8 cellular contexts compared by ENCODE assay signal in the genomic region with DNA sequence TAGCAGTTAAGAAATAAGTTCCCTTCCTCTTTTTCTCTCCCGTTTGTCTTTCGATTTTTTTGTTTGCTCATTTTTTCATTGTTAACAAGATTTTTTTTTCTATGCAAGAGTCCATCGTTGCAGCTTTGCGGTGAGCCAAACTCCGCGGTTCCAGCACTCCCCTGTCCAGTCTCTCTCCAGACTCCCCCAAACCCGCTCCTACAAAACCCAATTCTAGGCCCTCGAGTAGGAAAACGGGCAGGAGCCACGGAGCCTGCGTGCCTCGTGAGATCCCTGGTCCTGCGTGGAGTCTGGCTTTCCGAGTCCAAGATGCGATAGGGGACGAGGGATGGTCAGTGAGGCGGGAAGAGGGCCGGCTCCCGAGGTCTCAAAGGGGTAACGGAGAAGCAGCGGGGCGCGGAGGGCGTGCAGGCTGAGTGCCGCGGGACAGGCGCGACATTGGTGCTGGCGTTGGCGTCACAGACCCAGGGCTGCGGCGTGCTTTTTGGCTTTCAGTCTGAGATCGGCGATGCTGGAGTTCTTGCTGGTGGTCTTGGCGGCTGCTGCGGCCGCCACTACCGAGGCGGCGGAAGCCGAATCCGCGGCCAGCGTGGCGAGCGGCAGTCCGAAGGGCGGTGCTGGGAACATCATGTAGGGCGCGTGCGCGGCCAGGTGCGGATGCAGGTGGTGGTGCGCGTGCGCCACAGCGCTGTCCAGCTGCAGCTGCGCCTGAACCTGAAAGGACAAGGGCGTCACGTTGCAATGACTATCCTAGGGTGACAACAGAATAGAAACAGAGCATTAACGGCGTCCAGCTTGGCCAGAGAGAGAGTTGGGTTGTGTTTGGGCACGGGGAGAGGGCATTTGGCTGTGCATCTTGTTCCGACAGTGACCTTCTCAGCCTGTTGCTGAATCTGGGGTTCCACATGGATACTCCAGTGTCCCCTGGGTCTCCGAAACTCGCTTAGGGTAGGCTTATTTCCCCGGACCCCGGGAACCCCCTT. TPM values are rescaled to one million over a fixed set of nuclear protein-coding genes. Genes with fewer than 3 reads are reported as not detected.
A peak's percentile ranks its signal among the peaks of the same experiment; 100 is the strongest.
DNase-seq lines count a peak whose midpoint lies in the region; ATAC-seq and TF ChIP-seq lines count a peak whose summit lies in the region.

No MANE protein-coding gene starts in this region.

- DNase-seq in NCI-H1105 (lab: John Stamatoyannopoulos, UW): peak; percentile 91
- peak; percentile 37 to 74 (median 62) for DNase-seq in stimulated activated naive CD4-positive, alpha-beta T cell (lab: John Stamatoyannopoulos, UW)
- DNase-seq in amygdala (lab: John Stamatoyannopoulos, UW): no peak

- no peaks in the 10 kb centered on the region for H3K36me3 Mint-ChIP-seq in dendritic cell treated with granulocyte-macrophage colony-stimulating factor and Interleukin-4, amounts not matched to agents 40 ng/mL and 50 ng/mL, for 4 days (ENCODE audit: low read depth)

- WGBS in mesodermal cell (ENCODE audit: insufficient coverage in 2 of 2), 2 experiments: 0 to 1% methylated on average over 45 to 49 of the region's 68 CpGs

- no peaks in the 10 kb centered on the region for H3K36me3 ChIP-seq in mesodermal cell (ENCODE audit: control insufficient read depth, insufficient read depth, low read length)

- H3K9me3 ChIP-seq in mesodermal cell (ENCODE audit: control insufficient read depth, low read length): no peaks in the 10 kb centered on the region

- peak overlapping the region; percentile 41 for H3K4me3 ChIP-seq in mesodermal cell (ENCODE audit: extremely low read depth, insufficient read depth, low read length, poor library complexity, severe bottlenecking)

- TF ChIP-seq POLR2A in GM10847 (IDR thresholded peaks at IDR 0.05; ENCODE audit: extremely low read depth, insufficient read length): peak; percentile 31

- peak overlapping the region; percentile 77 for H3K4me3 Mint-ChIP-seq in dendritic cell treated with granulocyte-macrophage colony-stimulating factor and Interleukin-4, amounts not matched to agents 40 ng/mL and 50 ng/mL, for 4 days

- peaks cover 51% of the 10 kb centered on the region for H3K4me1 Mint-ChIP-seq in dendritic cell treated with granulocyte-macrophage colony-stimulating factor and Interleukin-4, amounts not matched to agents 40 ng/mL and 50 ng/mL, for 4 days (ENCODE audit: low read depth)

- H3K27ac Mint-ChIP-seq in dendritic cell treated with granulocyte-macrophage colony-stimulating factor and Interleukin-4, amounts not matched to agents 40 ng/mL and 50 ng/mL, for 4 days: peak overlapping the region; percentile 40

- H3K27me3 Mint-ChIP-seq in dendritic cell treated with granulocyte-macrophage colony-stimulating factor and Interleukin-4, amounts not matched to agents 40 ng/mL and 50 ng/mL, for 4 days: peaks cover 85% of the 10 kb centered on the region

- intact Hi-C loops in dendritic cell treated with granulocyte-macrophage colony-stimulating factor and Interleukin-4, amounts not matched to agents 40 ng/mL and 50 ng/mL, for 4 days (cut with micrococcal nuclease): loop anchor here (10.0 kb wide), 1 partner anchor 217 kb away; no protein-coding TSS in a partner anchor

- H3K27ac ChIP-seq in mesodermal cell (ENCODE audit: low read depth, low read length, severe bottlenecking): no peak overlapping the region

- no peaks in the 10 kb centered on the region for H3K9me3 Mint-ChIP-seq in dendritic cell treated with granulocyte-macrophage colony-stimulating factor and Interleukin-4, amounts not matched to agents 40 ng/mL and 50 ng/mL, for 4 days

- H3K4me1 ChIP-seq in mesodermal cell (ENCODE audit: control insufficient read depth, insufficient read depth, low read length, poor library complexity, severe bottlenecking): no peaks in the 10 kb centered on the region

- peak; percentile 87 for ATAC-seq in HG02610 (IDR thresholded peaks at IDR 0.05; ENCODE audit: unreplicated experiment)
- peak; percentile 90 for ATAC-seq in activated CD4-positive, CD25-positive, alpha-beta regulatory T cell treated with anti-CD3 and anti-CD28 coated beads, Interleukin-2, amount 50 U/mL, for 24 hours

RNA-seq across cellular contexts. Expression of a gene that starts 8.4 kb away (rescaled TPM):
- 0.29 TPM for polyA plus RNA-seq in mesodermal cell (2013, experiment 1 of 2)
- polyA plus RNA-seq in mesodermal cell (2013, experiment 2 of 2): 0.30 TPM

RNA-seq across cellular contexts. Expression of a gene that starts 12.0 kb away (rescaled TPM):
- 34.4 TPM for polyA plus RNA-seq in mesodermal cell (2013, experiment 1 of 2)
- 33.9 TPM for polyA plus RNA-seq in mesodermal cell (2013, experiment 2 of 2)

Comparison
In these comparisons a context has a peak if more than half of its experiments do, and no peak if none do; other contexts are left out.
1. DNase-seq: peak in NCI-H1105 (single experiment) and stimulated activated naive CD4-positive, alpha-beta T cell (6 of 6); none in amygdala (0 of 56).